Comparison of ENCODE assay signal across 8 cellular contexts in genomic region chr1:25692560-25692959, GRCh38.
DNase-seq lines count a peak whose midpoint lies in the region; ATAC-seq and TF ChIP-seq lines count a peak whose summit lies in the region.

No MANE protein-coding gene starts in this region.

- POLR2A ChIA-PET in AG04450 (lab: Yijun Ruan, JAX), result interaction anchor here (1.3 kb wide), 1 partner anchor 19 kb away, joined by 4 read pairs; no protein-coding TSS in a partner anchor

- H3K4me1 ChIP-seq in foreskin keratinocyte, result peaks cover 5% of the 10 kb centered on the region

- TF ChIP-seq CTCF in AG04450 (IDR thresholded peaks at IDR 0.05; ENCODE audit: low read depth, low read length) (peak; percentile 43), GM12874 (IDR thresholded peaks at IDR 0.05; ENCODE audit: insufficient read depth, low read depth, low read length) (peak; percentile 75), foreskin keratinocyte (conservative IDR thresholded peaks at IDR 0.05) (peak; percentile 41)

- ATAC-seq in foreskin keratinocyte (no peak), HG03521 (IDR thresholded peaks at IDR 0.05; ENCODE audit: unreplicated experiment) (no peak), GM21447 (IDR thresholded peaks at IDR 0.05; ENCODE audit: unreplicated experiment) (no peak)

- no peak overlapping the region for H3K27ac ChIP-seq in AG04450 (ENCODE audit: low read depth, low read length)
- H3K27ac ChIP-seq in foreskin keratinocyte, result no peak overlapping the region

- no peaks in the 10 kb centered on the region; the same call in 1 of the 2 replicates for H3K9me3 ChIP-seq in AG04450 (ENCODE audit: control insufficient read depth, insufficient read depth, low read length)

- CTCF ChIA-PET in AG04450 (lab: Charles Lee), result interaction anchor here (0.6 kb wide), 2 partner anchors 21 to 74 kb away, joined by 3 read pairs; no protein-coding TSS in a partner anchor

- no peaks in the 10 kb centered on the region for H3K27me3 ChIP-seq in AG04450 (ENCODE audit: control insufficient read depth, insufficient read depth, low read length)
- peaks cover 10% of the 10 kb centered on the region for H3K27me3 ChIP-seq in foreskin keratinocyte

- DNase-seq in AG04450 (ENCODE audit: low read depth, low spot score), result no peak
- peak; percentile 53 for DNase-seq in SK-N-DZ (ENCODE audit: low spot score)
- no peak for DNase-seq in foreskin keratinocyte
- no peak for DNase-seq in NOMO-1 (lab: John Stamatoyannopoulos, UW; ENCODE audit: unreplicated experiment in 2 of 2)
- DNase-seq in SW 1271 (lab: John Stamatoyannopoulos, UW), result no peak

- H3K4me3 ChIP-seq in AG04450 (ENCODE audit: low read depth, low read length), result no peak overlapping the region
